ENCODE assay signal across 33 cellular contexts in genomic region chr1:7113136-7113535, GRCh38.
"Had no signal": no experiment of that assay in that cellular context is flagged by ENCODE, and none has a peak within 500 bp of the region (broad histone marks: within the 10 kb centered on the region; RNA-seq: fewer than 3 reads in every experiment).

No MANE protein-coding gene starts in this region.

- H3K27ac ChIP-seq: KMS-11 had no signal

- H3K4me3 ChIP-seq: MG63 had no signal

- H3K9me3 ChIP-seq: MG63 had no signal

- H3K36me3 ChIP-seq: MG63 had no signal

- DNase-seq: Karpas-422, Kasumi-1, MG63, MM.1S, NCI-H1048, NCI-H1092, NCI-H1092 treated with DMSO at 0.1 percent for 48 hours, NCI-H1105, NCI-H1105 treated with DMSO at 0.1 percent for 48 hours, NCI-H1417, NCI-H1417 treated with DMSO at 0.1 percent for 48 hours, NCI-H1436, NCI-H1436 treated with DMSO at 0.1 percent for 48 hours, NCI-H146, NCI-H1694, NCI-H1694 treated with DMSO at 0.1 percent for 48 hours, NCI-H187, NCI-H187 treated with DMSO at 0.1 percent for 48 hours, NCI-H1930, NCI-H2029, NCI-H2029 treated with DMSO at 0.1 percent for 48 hours, NCI-H2081, NCI-H2081 treated with DMSO at 0.1 percent for 48 hours, NCI-H2107, NCI-H2171, NCI-H2171 treated with DMSO at 0.1 percent for 48 hours, NCI-H2227 treated with DMSO at 0.1 percent for 48 hours, NCI-H226, NCI-H345, NCI-H446, NCI-H446 treated with DMSO at 0.1 percent for 48 hours, NCI-H510A had no signal

- H3K27me3 ChIP-seq: MG63 had no signal
